ENCODE assay signal across 12 cellular contexts in genomic region chr16:87954361-87954760, GRCh38. TPM values are rescaled to one million over a fixed set of nuclear protein-coding genes. Genes with fewer than 3 reads are reported as not detected.
A peak's percentile ranks its signal among the peaks of the same experiment; 100 is the strongest.
DNase-seq lines count a peak whose midpoint lies in the region; ATAC-seq, FAIRE-seq and TF ChIP-seq lines count a peak whose summit lies in the region.
"Had no signal": no experiment of that assay in that cellular context is flagged by ENCODE, and none has a peak within 500 bp of the region (broad histone marks: within the 10 kb centered on the region; RNA-seq: fewer than 3 reads in every experiment).

No MANE protein-coding gene starts in this region.

- no peak for TF ChIP-seq CTCF in CD4-positive, alpha-beta T cell (IDR thresholded peaks at IDR 0.05)
- TF ChIP-seq CTCF in RWPE1 (conservative IDR thresholded peaks at IDR 0.05; ENCODE audit: low read depth), result no peak
- TF ChIP-seq CTCF in endothelial cell of umbilical vein (IDR thresholded peaks at IDR 0.05; ENCODE audit: extremely low read depth in 1 of 2, insufficient read depth in 1 of 2, low read depth in 1 of 2, low read length in 2 of 2), result no peak
- no peak for TF ChIP-seq CTCF in osteocyte (IDR thresholded peaks at IDR 0.05)

- H2AFZ ChIP-seq in endothelial cell of umbilical vein (ENCODE audit: low read depth, low read length), result no peak overlapping the region

- peak overlapping the region; percentile 88 for H3K4me3 Mint-ChIP-seq in CD4-positive, alpha-beta T cell
- no peak overlapping the region for H3K4me3 Mint-ChIP-seq in osteocyte (ENCODE audit: unreplicated experiment)

- peaks cover 76% of the 10 kb centered on the region for H3K79me2 ChIP-seq in endothelial cell of umbilical vein (ENCODE audit: control insufficient read depth, insufficient read depth, low read length)

- FAIRE-seq in endothelial cell of umbilical vein (lab: Jason Lieb, UNC), result no peak

- no peak for TF ChIP-seq POLR2A in endothelial cell of umbilical vein (IDR thresholded peaks at IDR 0.05; ENCODE audit: low read depth, low read length)

- no peaks in the 10 kb centered on the region for H3K9me1 ChIP-seq in endothelial cell of umbilical vein (replicated peaks; ENCODE audit: control insufficient read depth, extremely low read depth, insufficient read depth, low read length)

- peak overlapping the region; percentile 47 for H3K4me2 ChIP-seq in endothelial cell of umbilical vein (ENCODE audit: insufficient read depth, low read length)

- intact Hi-C loops in CD4-positive, alpha-beta T cell (cut with DNase I, micrococcal nuclease), result loop anchor here (5.0 to 10.0 kb wide), 9 partner anchors 177 to 1400 kb away; partner anchors contain the start of genes MAP1LC3B (in 1 of the 2), MTHFSD (in 1 of the 2), ZCCHC14 (in 1 of the 2) and ZFPM1 (in 1 of the 2)
- intact Hi-C loops in endothelial cell of umbilical vein (cut with micrococcal nuclease), result loop anchor here (5.0 to 10.0 kb wide), 2 partner anchors 177 to 610 kb away; no protein-coding TSS in a partner anchor

- no peaks in the 10 kb centered on the region for H3K27me3 ChIP-seq in CD4-positive, alpha-beta T cell (ENCODE audit: control insufficient read depth, insufficient read depth, low read length)
- no peaks in the 10 kb centered on the region for H3K27me3 ChIP-seq in endothelial cell of umbilical vein (ENCODE audit: control insufficient read depth in 2 of 2, insufficient read depth in 2 of 2, low read length in 2 of 2)
- H3K27me3 ChIP-seq: brain microvascular endothelial cell had no signal

- H3K36me3 ChIP-seq in endothelial cell of umbilical vein (ENCODE audit: control insufficient read depth in 2 of 2, extremely low read depth in 1 of 2, insufficient read depth in 2 of 2, low read length in 2 of 2), result peaks cover 0 to 2% of the 10 kb centered on the region in 2 experiments

- no peaks in the 10 kb centered on the region for H3K9me3 ChIP-seq in CD4-positive, alpha-beta T cell (ENCODE audit: control insufficient read depth, low read length)
- H3K9me3 ChIP-seq in endothelial cell of umbilical vein (replicated peaks; ENCODE audit: control insufficient read depth, insufficient read depth, low read length), result no peaks in the 10 kb centered on the region

- H3K9me3 Mint-ChIP-seq in CD4-positive, alpha-beta T cell, result no peaks in the 10 kb centered on the region
- H3K9me3 Mint-ChIP-seq in osteocyte (ENCODE audit: unreplicated experiment), result no peaks in the 10 kb centered on the region

- no TSS peak for BruUV-seq in endothelial cell of umbilical vein (replicated peaks; lab: Mats Ljungman, UMichigan)

- POLR2A ChIA-PET in CD4-positive, alpha-beta T cell (lab: Charles Lee), result interaction anchor here (1.0 kb wide), 1 partner anchor 9 kb away, joined by 4 read pairs; no protein-coding TSS in a partner anchor
- POLR2A ChIA-PET in RWPE1 (lab: Yijun Ruan, JAX; ENCODE audit: low non-redundant PET) (no interaction called here), endothelial cell of umbilical vein (lab: Charles Lee) (no interaction called here)

- H3K9ac ChIP-seq in endothelial cell of umbilical vein (replicated peaks; ENCODE audit: extremely low read depth, insufficient read depth, low read length), result peak overlapping the region; percentile 72

- CTCF ChIA-PET in CD4-positive, alpha-beta T cell (lab: Charles Lee), result no interaction called here
- CTCF ChIA-PET in RWPE1 (lab: Yijun Ruan, JAX), result interaction anchor here (1.8 kb wide), 1 partner anchor 9 kb away, joined by 4 read pairs; no protein-coding TSS in a partner anchor
- CTCF ChIA-PET in endothelial cell of umbilical vein (lab: Charles Lee), result interaction anchor here (1.2 to 3.2 kb wide), 3 partner anchors 9 to 483 kb away, joined by 4 to 8 read pairs (median 7); no protein-coding TSS in a partner anchor

- H3K4me3 ChIP-seq in endothelial cell of umbilical vein (replicated peaks in 1 of 3; ENCODE audit: insufficient read depth in 1 of 3, low read depth in 1 of 3, low read length in 3 of 3), result no peak overlapping the region

- peak overlapping the region; percentile 99 for H3K27ac Mint-ChIP-seq in CD4-positive, alpha-beta T cell
- peak overlapping the region; percentile 15 for H3K27ac Mint-ChIP-seq in osteocyte (ENCODE audit: unreplicated experiment)

- DNase-seq in CD4-positive, alpha-beta T cell, result no peak
- DNase-seq in RWPE1 (ENCODE audit: low spot score) (no peak), endothelial cell of umbilical vein (ENCODE audit: low read depth, low spot score) (no peak), osteocyte (ENCODE audit: extremely low spot score, unreplicated experiment) (no peak), NCI-H748 treated with DMSO at 0.1 percent for 48 hours (lab: John Stamatoyannopoulos, UW) (no peak), iPS-NIHi11 (ENCODE audit: low spot score) (no peak)
- DNase-seq in stimulated activated CD4-positive, alpha-beta T cell treated with anti-CD3 and anti-CD28 coated beads, Interleukin-4, amount 100 ng/mL, for 24 hours, result no peak
- DNase-seq: brain microvascular endothelial cell, NCI-H524 treated with DMSO at 0.1 percent for 48 hours had no signal

- no peaks in the 10 kb centered on the region for H3K27me3 Mint-ChIP-seq in CD4-positive, alpha-beta T cell
- no peaks in the 10 kb centered on the region for H3K27me3 Mint-ChIP-seq in osteocyte (ENCODE audit: unreplicated experiment)

- dilution Hi-C loops in endothelial cell of umbilical vein (cut with MboI; ENCODE audit: extremely low pct_ligation_motif_present, low sequenced_read_pairs), result no loop called here

- H4K20me1 ChIP-seq in endothelial cell of umbilical vein (replicated peaks; ENCODE audit: control insufficient read depth, extremely low read depth, insufficient read depth, low read length), result no peaks in the 10 kb centered on the region

- peak overlapping the region; percentile 26 for H3K27ac ChIP-seq in CD4-positive, alpha-beta T cell (ENCODE audit: low read depth, low read length)
- peak overlapping the region; percentile 25 for H3K27ac ChIP-seq in RWPE1
- peak overlapping the region; percentile 76 for H3K27ac ChIP-seq in endothelial cell of umbilical vein (ENCODE audit: insufficient read depth, low read depth, low read length)
- H3K27ac ChIP-seq: brain microvascular endothelial cell, VCaP had no signal

- H3K36me3 Mint-ChIP-seq in CD4-positive, alpha-beta T cell (ENCODE audit: low read depth), result peaks cover 57% of the 10 kb centered on the region
- H3K36me3 Mint-ChIP-seq in osteocyte (ENCODE audit: unreplicated experiment), result peaks cover 11% of the 10 kb centered on the region

- H3K4me1 ChIP-seq in endothelial cell of umbilical vein (ENCODE audit: control insufficient read depth, extremely low read depth, insufficient read depth, low read length), result peaks cover 40% of the 10 kb centered on the region

- peaks cover 76% of the 10 kb centered on the region for H3K4me1 Mint-ChIP-seq in CD4-positive, alpha-beta T cell (ENCODE audit: low read depth)
- peaks cover 38% of the 10 kb centered on the region for H3K4me1 Mint-ChIP-seq in osteocyte (ENCODE audit: unreplicated experiment)

- no peak for ATAC-seq in CD4-positive, alpha-beta T cell (ENCODE audit: poor library complexity)
- no peak for ATAC-seq in GM18502 (IDR thresholded peaks at IDR 0.05; ENCODE audit: poor library complexity, unreplicated experiment)

TF ChIP-seq in endothelial cell of umbilical vein, 7 proteins besides CTCF, POLR2A, EP300 and RAD21:
- TF ChIP-seq POLR2AphosphoS5 (IDR thresholded peaks at IDR 0.05; ENCODE audit: insufficient read depth, low read depth, low read length), result no peak
- no peak for TF ChIP-seq JUN (IDR thresholded peaks at IDR 0.05; ENCODE audit: borderline replicate concordance, insufficient read depth, insufficient read length, low read depth)
- TF ChIP-seq MAX (IDR thresholded peaks at IDR 0.05; ENCODE audit: insufficient read depth, insufficient read length), result no peak
- TF ChIP-seq MYC (IDR thresholded peaks at IDR 0.05; ENCODE audit: low read depth, low read length), result no peak
- TF ChIP-seq GATA2 (IDR thresholded peaks at IDR 0.05; ENCODE audit: insufficient read depth, insufficient read length, low read depth, low read length), result no peak
- no peak for TF ChIP-seq EZH2 (IDR thresholded peaks at IDR 0.05; ENCODE audit: borderline replicate concordance, low read depth, low read length, severe bottlenecking)
- TF ChIP-seq FOS (IDR thresholded peaks at IDR 0.05; ENCODE audit: borderline replicate concordance, insufficient read depth, low read length), result no peak
TF ChIP-seq in endothelial cell of umbilical vein: peak in this region for 0.

RNA-seq across cellular contexts. Expression of gene BANP, which starts 3.1 kb away (rescaled TPM):
- 10 to 100 TPM; 57.5 to 58.6 TPM for total RNA-seq in CD4-positive, alpha-beta T cell
- total RNA-seq in endothelial cell of umbilical vein (33.2 and 33.8 TPM in 2 replicates), osteocyte (19.5 and 20.5 TPM in 2 replicates)
- 22.4 and 25.2 TPM in 2 replicates for polyA plus RNA-seq in endothelial cell of umbilical vein
- 16.6 and 19.1 TPM in 2 replicates for polyA plus RNA-seq in endothelial cell of umbilical vein (2011; cell fraction: cytosol; rRNA removed)
- 49.9 and 54.5 TPM in 2 replicates for polyA plus RNA-seq in endothelial cell of umbilical vein (2011; cell fraction: nucleus; rRNA removed)
- polyA plus RNA-seq in endothelial cell of umbilical vein (2012), result 13.2 and 13.3 TPM in 2 replicates
- 28.2 and 31.3 TPM in 2 replicates for polyA minus RNA-seq in endothelial cell of umbilical vein
- 25.3 TPM for polyA minus RNA-seq in endothelial cell of umbilical vein (2011; cell fraction: cytosol; rRNA and poly(A)+ RNA removed)
- polyA minus RNA-seq in endothelial cell of umbilical vein (2011; cell fraction: nucleus; rRNA and poly(A)+ RNA removed), result 34.3 and 44.2 TPM in 2 replicates

RNA-seq across cellular contexts. Expression of gene CA5A, which starts 18.0 kb away (rescaled TPM):
- total RNA-seq in CD4-positive, alpha-beta T cell, result not detected
- total RNA-seq in endothelial cell of umbilical vein (not detected in 2 replicates), osteocyte (not detected in 2 replicates)
- not detected in 2 replicates for polyA plus RNA-seq in endothelial cell of umbilical vein
- polyA plus RNA-seq in endothelial cell of umbilical vein (2011; cell fraction: cytosol; rRNA removed), result not detected in 2 replicates
- polyA plus RNA-seq in endothelial cell of umbilical vein (2011; cell fraction: nucleus; rRNA removed), result not detected in 2 replicates
- not detected in 2 replicates for polyA plus RNA-seq in endothelial cell of umbilical vein (2012)
- not detected in 2 replicates for polyA minus RNA-seq in endothelial cell of umbilical vein
- polyA minus RNA-seq in endothelial cell of umbilical vein (2011; cell fraction: cytosol; rRNA and poly(A)+ RNA removed), result not detected
- polyA minus RNA-seq in endothelial cell of umbilical vein (2011; cell fraction: nucleus; rRNA and poly(A)+ RNA removed), result not detected in 2 replicates
- total RNA-seq: Daoy had no signal

Comparison
In these comparisons a context has a peak if more than half of its experiments do, and no peak if none do; other contexts are left out.
1. H3K27ac ChIP-seq: peak in every context shown above with its lines; median percentile 76 in endothelial cell of umbilical vein; 26 in CD4-positive, alpha-beta T cell; 25 in RWPE1.